In the genomic region with DNA sequence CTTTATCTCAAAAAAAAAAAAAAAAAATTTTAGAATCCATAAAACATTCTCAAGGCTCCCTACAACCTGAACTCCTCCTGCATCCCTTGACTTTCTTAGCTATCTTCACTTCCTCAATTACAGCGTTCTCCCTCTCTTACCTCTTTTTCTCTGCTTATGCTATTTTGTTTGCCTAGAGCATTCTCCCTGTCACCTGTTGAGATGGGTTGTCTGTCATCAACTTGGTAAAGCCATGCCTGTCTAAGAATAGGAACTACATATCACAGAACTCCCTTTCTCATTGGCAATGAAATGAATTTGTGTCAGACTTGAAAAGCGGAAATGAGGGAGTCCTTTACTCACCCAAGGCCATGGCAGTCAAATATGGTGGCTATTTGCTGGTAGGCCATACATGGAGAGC, we compare ENCODE assay signal across 7 cellular contexts.
"Had no signal": no experiment of that assay in that cellular context is flagged by ENCODE, and none has a peak within 500 bp of the region (broad histone marks: within the 10 kb centered on the region; RNA-seq: fewer than 3 reads in every experiment).

No MANE protein-coding gene starts in this region.

- H3K27ac ChIP-seq: GM23248 had no signal

- H3K9me3 ChIP-seq: HAP-1 had no signal

- ATAC-seq: HCT116 had no signal

- DNase-seq: GM23248, GOT3, H7, IMR-90, KBM-7 had no signal

- H3K4me1 ChIP-seq: HAP-1 had no signal

- H3K4me3 ChIP-seq: GM23248, HAP-1 had no signal

- H3K36me3 ChIP-seq: HAP-1 had no signal
